Comparison of ENCODE assay signal across 17 cellular contexts in genomic region chr14:65261946-65262345, GRCh38.
DNase-seq lines count a peak whose midpoint lies in the region; TF ChIP-seq lines count a peak whose summit lies in the region.
"Had no signal": no experiment of that assay in that cellular context is flagged by ENCODE, and none has a peak within 500 bp of the region (broad histone marks: within the 10 kb centered on the region; RNA-seq: fewer than 3 reads in every experiment).

No MANE protein-coding gene starts in this region.

- H3K9me3 ChIP-seq in HEK293 (ENCODE audit: control insufficient read depth, insufficient read depth, low read depth, low read length): no peaks in the 10 kb centered on the region; the same call in 1 of the 2 replicates
- no peaks in the 10 kb centered on the region for H3K9me3 ChIP-seq in WERI-Rb-1 (ENCODE audit: severe bottlenecking)
- peaks cover 40% of the 10 kb centered on the region for H3K9me3 ChIP-seq in endodermal cell (ENCODE audit: control insufficient read depth, low read length)
- H3K9me3 ChIP-seq: BE2C had no signal

- peaks cover 29% of the 10 kb centered on the region for H3K9me3 Mint-ChIP-seq in endodermal cell
- H3K9me3 Mint-ChIP-seq: IgD-negative memory B cell had no signal

- H3K4me1 ChIP-seq in HEK293 (ENCODE audit: control insufficient read depth, insufficient read depth, low read length) (no peaks in the 10 kb centered on the region), endodermal cell (ENCODE audit: control insufficient read depth, insufficient read depth, low read length) (no peaks in the 10 kb centered on the region)
- H3K4me1 ChIP-seq: BE2C had no signal

- POLR2A ChIA-PET in HEK293 (lab: Yijun Ruan, JAX) (no interaction called here), RWPE1 (lab: Yijun Ruan, JAX; ENCODE audit: low non-redundant PET) (no interaction called here)

- H3K27ac ChIP-seq in HEK293 (ENCODE audit: extremely low read depth, low read depth, low read length): no peak overlapping the region
- no peak overlapping the region for H3K27ac ChIP-seq in WERI-Rb-1
- H3K27ac ChIP-seq in RWPE1: no peak overlapping the region
- no peak overlapping the region for H3K27ac ChIP-seq in endodermal cell (ENCODE audit: low read depth, low read length)

- peaks cover 9% of the 10 kb centered on the region for H3K4me1 Mint-ChIP-seq in endodermal cell

- CTCF ChIA-PET in HEK293 (lab: Yijun Ruan, JAX) (interaction anchor here (0.6 kb wide), 1 partner anchor 224 kb away, joined by 3 read pairs; no protein-coding TSS in a partner anchor), RWPE1 (lab: Yijun Ruan, JAX) (no interaction called here)

- WGBS in endodermal cell (ENCODE audit: insufficient coverage in 1 of 2, insufficient read length in 1 of 2), 2 experiments: 87% methylated on average over 3 of the region's 3 CpGs; no CpG with 5 or more reads in 1 of the 2 experiments

- no peaks in the 10 kb centered on the region for H3K27me3 Mint-ChIP-seq in endodermal cell (ENCODE audit: insufficient read depth)
- H3K27me3 Mint-ChIP-seq: IgD-negative memory B cell had no signal

- DNase-seq in NCI-H524 treated with DMSO at 0.1 percent for 48 hours (lab: John Stamatoyannopoulos, UW): peak; percentile 69
- peak; percentile 68 for DNase-seq in WERI-Rb-1
- no peak for DNase-seq in NCI-H69 (lab: John Stamatoyannopoulos, UW)
- DNase-seq in RWPE1 (ENCODE audit: low spot score): no peak
- DNase-seq in endodermal cell: no peak
- DNase-seq in NCI-H1417 (lab: John Stamatoyannopoulos, UW): no peak
- DNase-seq: ACHN; BE2C; C1 segment of cervical spinal cord; Caco-2; CD4-positive, CD25-positive, alpha-beta regulatory T cell; DMS153; DMS79; GDM1 had no signal

- no peak overlapping the region for H3K4me3 Mint-ChIP-seq in endodermal cell
- H3K4me3 Mint-ChIP-seq: CD4-positive, CD25-positive, alpha-beta regulatory T cell; GM23338; IgD-negative memory B cell had no signal

- H3K36me3 ChIP-seq in HEK293 (ENCODE audit: control insufficient read depth in 2 of 2, insufficient read depth in 1 of 2, low read length in 2 of 2) (no peaks in the 10 kb centered on the region), WERI-Rb-1 (no peaks in the 10 kb centered on the region), endodermal cell (ENCODE audit: control insufficient read depth, insufficient read depth, low read length) (no peaks in the 10 kb centered on the region)
- H3K36me3 ChIP-seq: BE2C had no signal

- H3K27me3 ChIP-seq in WERI-Rb-1 (ENCODE audit: insufficient read depth, low read depth, severe bottlenecking) (no peaks in the 10 kb centered on the region), endodermal cell (ENCODE audit: control insufficient read depth, insufficient read depth, low read length, poor library complexity, severe bottlenecking) (no peaks in the 10 kb centered on the region)
- H3K27me3 ChIP-seq: BE2C had no signal

- peaks cover 4% of the 10 kb centered on the region for H3K36me3 Mint-ChIP-seq in endodermal cell (ENCODE audit: low read depth)

- H3K9ac ChIP-seq in endodermal cell (ENCODE audit: extremely low read depth, low read length, poor library complexity, severe bottlenecking): no peak overlapping the region

- H3K4me3 ChIP-seq in HEK293 (ENCODE audit: low read depth, low read length): no peak overlapping the region
- no peak overlapping the region for H3K4me3 ChIP-seq in WERI-Rb-1 (ENCODE audit: low read depth, low read length)
- H3K4me3 ChIP-seq in endodermal cell (ENCODE audit: low read length): no peak overlapping the region
- H3K4me3 ChIP-seq: GM23338 had no signal

- TF ChIP-seq CTCF in HEK293 (tag by site-specific recombination; IDR thresholded peaks at IDR 0.05) (no peak), WERI-Rb-1 (IDR thresholded peaks at IDR 0.05; ENCODE audit: low read depth, low read length) (no peak), RWPE1 (conservative IDR thresholded peaks at IDR 0.05; ENCODE audit: low read depth) (no peak), endodermal cell (conservative IDR thresholded peaks at IDR 0.05) (no peak)

- H3K27ac Mint-ChIP-seq in endodermal cell: no peak overlapping the region
- H3K27ac Mint-ChIP-seq: CD4-positive, CD25-positive, alpha-beta regulatory T cell; GM23338; IgD-negative memory B cell had no signal

TF ChIP-seq in HEK293, 187 proteins besides CTCF, POLR2A, EP300 and RAD21:
- no peak for TF ChIP-seq ZNF26 (tag by site-specific recombination; IDR thresholded peaks at IDR 0.05)
- TF ChIP-seq ZNF175 (tag by site-specific recombination; IDR thresholded peaks at IDR 0.05): no peak
- TF ChIP-seq SETDB1 (IDR thresholded peaks at IDR 0.05; ENCODE audit: insufficient read length, low read length): peak; percentile 8
- TF ChIP-seq ZNF777 (tag by site-specific recombination; IDR thresholded peaks at IDR 0.05; ENCODE audit: borderline replicate concordance): no peak
- TF ChIP-seq ZNF211 (tag by site-specific recombination; IDR thresholded peaks at IDR 0.05; ENCODE audit: low read depth): no peak
TF ChIP-seq in HEK293: peak in this region for 1.

Comparison
In these comparisons a context has a peak if more than half of its experiments do, and no peak if none do; other contexts are left out.
1. DNase-seq: peak in NCI-H524 treated with DMSO at 0.1 percent for 48 hours (single experiment) and WERI-Rb-1 (single experiment); none in NCI-H69 (single experiment), RWPE1 (single experiment), endodermal cell (single experiment) and NCI-H1417 (0 of 3).